ENCODE assay signal across 11 cellular contexts in genomic region chr9:126724226-126724625, GRCh38.
DNase-seq lines count a peak whose midpoint lies in the region; ATAC-seq and TF ChIP-seq lines count a peak whose summit lies in the region.
"Had no signal": no experiment of that assay in that cellular context is flagged by ENCODE, and none has a peak within 500 bp of the region (broad histone marks: within the 10 kb centered on the region; RNA-seq: fewer than 3 reads in every experiment).

No MANE protein-coding gene starts in this region.

- peak overlapping the region; percentile 80 for H3K4me3 Mint-ChIP-seq in activated CD4-positive, alpha-beta memory T cell treated with anti-CD3 and anti-CD28 coated beads for 36 hours
- H3K4me3 Mint-ChIP-seq in type B pancreatic cell: peak overlapping the region; percentile 73

- peaks cover 0 to 16% (median 0%) of the 10 kb centered on the region in 4 donors for H3K27me3 ChIP-seq in esophagus muscularis mucosa
- H3K27me3 ChIP-seq in effector memory CD4-positive, alpha-beta T cell (replicated peaks; ENCODE audit: control insufficient read depth, insufficient read depth, low read length, poor library complexity, severe bottlenecking): no peaks in the 10 kb centered on the region

- CTCF ChIA-PET in activated CD4-positive, alpha-beta memory T cell treated with anti-CD3 and anti-CD28 coated beads for 36 hours (lab: Charles Lee): interaction anchor here (0.9 to 4.2 kb wide), 5 partner anchors 17 to 58 kb away, joined by 3 to 36 read pairs (median 5); no protein-coding TSS in a partner anchor

- no peaks in the 10 kb centered on the region for H3K9me3 ChIP-seq in esophagus muscularis mucosa
- no peaks in the 10 kb centered on the region for H3K9me3 ChIP-seq in effector memory CD4-positive, alpha-beta T cell (ENCODE audit: control insufficient read depth, low read length)
- H3K9me3 ChIP-seq: stomach had no signal

- H3K36me3 Mint-ChIP-seq in activated CD4-positive, alpha-beta memory T cell treated with anti-CD3 and anti-CD28 coated beads for 36 hours: no peaks in the 10 kb centered on the region
- no peaks in the 10 kb centered on the region for H3K36me3 Mint-ChIP-seq in type B pancreatic cell

- H3K27ac Mint-ChIP-seq in activated CD4-positive, alpha-beta memory T cell treated with anti-CD3 and anti-CD28 coated beads for 36 hours: no peak overlapping the region
- H3K27ac Mint-ChIP-seq in type B pancreatic cell: peak overlapping the region; percentile 25

- H3K27me3 Mint-ChIP-seq in activated CD4-positive, alpha-beta memory T cell treated with anti-CD3 and anti-CD28 coated beads for 36 hours: no peaks in the 10 kb centered on the region
- H3K27me3 Mint-ChIP-seq in type B pancreatic cell: peaks cover 41% of the 10 kb centered on the region

- no peaks in the 10 kb centered on the region for H3K9me3 Mint-ChIP-seq in activated CD4-positive, alpha-beta memory T cell treated with anti-CD3 and anti-CD28 coated beads for 36 hours
- no peaks in the 10 kb centered on the region for H3K9me3 Mint-ChIP-seq in type B pancreatic cell

- intact Hi-C loops in left ventricle myocardium superior (cut with micrococcal nuclease) (no loop called here), cardiac septum (cut with DNase I) (no loop called here), esophagus muscularis mucosa (cut with DNase I) (loop anchor here (5.0 kb wide), 1 partner anchor 58 kb away; no protein-coding TSS in a partner anchor)
- intact Hi-C loops in activated CD4-positive, alpha-beta memory T cell treated with anti-CD3 and anti-CD28 coated beads for 36 hours (cut with micrococcal nuclease): no loop called here

- peaks cover 5 to 23% (median 22%) of the 10 kb centered on the region in 4 donors for H3K4me1 ChIP-seq in esophagus muscularis mucosa
- peaks cover 40% of the 10 kb centered on the region for H3K4me1 ChIP-seq in effector memory CD4-positive, alpha-beta T cell (ENCODE audit: control insufficient read depth, insufficient read depth, low read length, poor library complexity, severe bottlenecking)

- DNase-seq in left ventricle myocardium superior (peak; percentile 48), cardiac septum (ENCODE audit: low spot score) (no peak), esophagus muscularis mucosa (ENCODE audit: extremely low spot score) (peak; percentile 82), type B pancreatic cell (ENCODE audit: extremely low spot score, unreplicated experiment) (no peak), amniotic stem cell (lab: John Stamatoyannopoulos, UW) (no peak), SKM-1 treated with dmso at 0.1 percent for 144 hours (lab: John Stamatoyannopoulos, UW; ENCODE audit: unreplicated experiment) (no peak)
- DNase-seq in activated CD4-positive, alpha-beta memory T cell treated with anti-CD3 and anti-CD28 coated beads for 36 hours: no peak
- no peak for DNase-seq in effector memory CD4-positive, alpha-beta T cell
- DNase-seq: NCI-H1930, stomach, WERI-Rb-1 had no signal

- H3K27ac ChIP-seq in esophagus muscularis mucosa (replicated peaks in 1 of 4): no peak overlapping the region
- no peak overlapping the region for H3K27ac ChIP-seq in effector memory CD4-positive, alpha-beta T cell (ENCODE audit: insufficient read depth, low read length, poor library complexity, severe bottlenecking)
- H3K27ac ChIP-seq: WERI-Rb-1 had no signal

- no peaks in the 10 kb centered on the region for H3K36me3 ChIP-seq in esophagus muscularis mucosa
- H3K36me3 ChIP-seq in effector memory CD4-positive, alpha-beta T cell (ENCODE audit: control insufficient read depth, insufficient read depth, low read length): no peaks in the 10 kb centered on the region
- H3K36me3 ChIP-seq: stomach, WERI-Rb-1 had no signal

- ATAC-seq in left ventricle myocardium superior: peak; percentile 35

- TF ChIP-seq CTCF in esophagus muscularis mucosa (IDR thresholded peaks at IDR 0.05): no peak
- TF ChIP-seq CTCF in type B pancreatic cell (conservative IDR thresholded peaks at IDR 0.05): no peak

- POLR2A ChIA-PET in activated CD4-positive, alpha-beta memory T cell treated with anti-CD3 and anti-CD28 coated beads for 36 hours (lab: Charles Lee): interaction anchor here (1.5 to 2.0 kb wide), 2 partner anchors 45 to 81 kb away, joined by 4 to 9 read pairs; partner anchors contain the start of gene ZBTB43

- WGBS in esophagus muscularis mucosa: 65% methylated on average over 3 of the region's 6 CpGs

- no peak overlapping the region for H3K4me3 ChIP-seq in esophagus muscularis mucosa
- no peak overlapping the region for H3K4me3 ChIP-seq in effector memory CD4-positive, alpha-beta T cell (ENCODE audit: insufficient read depth, low read depth, low read length, poor library complexity, severe bottlenecking)

- no peak for TF ChIP-seq EP300 in esophagus muscularis mucosa (IDR thresholded peaks at IDR 0.05)

- peaks cover 35% of the 10 kb centered on the region for H3K4me1 Mint-ChIP-seq in activated CD4-positive, alpha-beta memory T cell treated with anti-CD3 and anti-CD28 coated beads for 36 hours (ENCODE audit: low read depth)
- H3K4me1 Mint-ChIP-seq in type B pancreatic cell (ENCODE audit: unreplicated experiment): peaks cover 28% of the 10 kb centered on the region

- no peak for TF ChIP-seq POLR2A in esophagus muscularis mucosa (IDR thresholded peaks at IDR 0.05; ENCODE audit: low read depth)

Comparison
In these comparisons a context has a peak if more than half of its experiments do, and no peak if none do; other contexts are left out.
1. DNase-seq: peak in left ventricle myocardium superior (single experiment) and esophagus muscularis mucosa (single experiment); none in cardiac septum (single experiment), activated CD4-positive, alpha-beta memory T cell treated with anti-CD3 and anti-CD28 coated beads for 36 hours (single experiment), type B pancreatic cell (single experiment), amniotic stem cell (single experiment), effector memory CD4-positive, alpha-beta T cell (0 of 3) and SKM-1 treated with dmso at 0.1 percent for 144 hours (single experiment).